ENCODE assay signal across 1 cellular context in the genomic region with DNA sequence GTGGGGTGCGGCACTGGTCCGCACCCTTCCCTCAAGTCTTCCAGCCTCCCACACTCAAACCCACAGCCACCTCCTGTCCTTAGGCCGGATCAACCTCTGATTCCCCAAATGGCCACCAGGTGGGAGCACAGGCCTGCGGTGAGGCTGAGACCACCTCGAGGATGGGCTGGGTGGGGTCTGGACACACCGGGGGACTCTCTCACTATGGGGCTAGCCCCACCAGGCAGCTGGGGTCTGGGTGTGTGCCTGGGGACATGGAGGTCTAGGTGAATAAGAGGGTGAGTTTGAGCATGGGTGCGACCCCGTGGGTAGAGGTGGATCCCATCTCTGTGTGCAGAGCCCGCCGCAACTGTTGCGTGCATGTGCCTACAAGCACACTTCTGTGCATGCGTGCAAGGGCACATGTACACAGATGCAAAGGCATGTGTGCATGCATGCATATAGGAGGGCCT.
A peak's percentile ranks its signal among the peaks of the same experiment; 100 is the strongest.
TF ChIP-seq lines count a peak whose summit lies in the region.

No MANE protein-coding gene starts in this region.

TF ChIP-seq in K562, 482 proteins besides CTCF, POLR2A, EP300 and RAD21:
- no peak for TF ChIP-seq PCBP1 (IDR thresholded peaks at IDR 0.05; ENCODE audit: low read depth, low read length, poor library complexity, severe bottlenecking)
- peak; percentile 40; the same call in 1 of the 2 replicates for TF ChIP-seq POLR2G (IDR thresholded peaks at IDR 0.05; ENCODE audit: low read depth, low read length)
